8 cellular contexts compared by ENCODE assay signal in genomic region chr11:111422494-111423249, GRCh38. TPM values are rescaled to one million over a fixed set of nuclear protein-coding genes. Genes with fewer than 3 reads are reported as not detected.
DNase-seq lines count a peak whose midpoint lies in the region; ATAC-seq and TF ChIP-seq lines count a peak whose summit lies in the region.

No MANE protein-coding gene starts in this region.

- no peak overlapping the region for H3K18ac ChIP-seq in IMR-90 (ENCODE audit: low read depth, low read length)

- H2BK5ac ChIP-seq in IMR-90 (ENCODE audit: low read depth, low read length, poor library complexity, severe bottlenecking) = no peak overlapping the region

- H2BK15ac ChIP-seq in IMR-90 (ENCODE audit: low read depth, low read length) = no peak overlapping the region

- CTCF ChIA-PET in IMR-90 (lab: Yijun Ruan, JAX) = interaction anchor here (0.6 to 2.7 kb wide), 5 partner anchors 9 to 168 kb away, joined by 3 to 21 read pairs (median 3); no protein-coding TSS in a partner anchor

- H3K4ac ChIP-seq in IMR-90 (ENCODE audit: low read depth, low read length) = no peak overlapping the region

- no TSS peak for BruUV-seq in IMR-90 (replicated peaks; lab: Mats Ljungman, UMichigan)

- ATAC-seq in GM21619 (IDR thresholded peaks at IDR 0.05; ENCODE audit: unreplicated experiment) (peak; percentile 71), IMR-90 (ENCODE audit: low read depth) (peak; percentile 95)

- no peak overlapping the region for H3K27ac ChIP-seq in IMR-90 (ENCODE audit: insufficient read depth, low read length)

- H2AFZ ChIP-seq in IMR-90 (replicated peaks; ENCODE audit: low read length, poor library complexity) = peak overlapping the region; percentile 24

- H3K23ac ChIP-seq in IMR-90 (ENCODE audit: low read depth, low read length) = no peak overlapping the region

- H4K8ac ChIP-seq in IMR-90 (ENCODE audit: low read depth in 2 of 2, low read length in 2 of 2) = no peak overlapping the region

- no peak overlapping the region for H3K4me2 ChIP-seq in IMR-90 (ENCODE audit: low read depth, low read length)

- no peak overlapping the region for H4K5ac ChIP-seq in IMR-90 (ENCODE audit: low read depth, low read length)

- no peak overlapping the region for H3K9ac ChIP-seq in IMR-90 (ENCODE audit: low read depth, low read length)
- no peak overlapping the region for H3K9ac ChIP-seq in adipocyte (ENCODE audit: low read length)

- TF ChIP-seq POLR2A in IMR-90 (IDR thresholded peaks at IDR 0.05; ENCODE audit: low read depth, low read length) (no peak), Raji (IDR thresholded peaks at IDR 0.05; ENCODE audit: insufficient read depth, low read depth, low read length) (0 out of 2 replicates have a peak, but pooled peaks have one; percentile 25)

- no peak overlapping the region for H2BK120ac ChIP-seq in IMR-90 (ENCODE audit: low read depth, low read length)

- H3K27me3 ChIP-seq in IMR-90 (ENCODE audit: control insufficient read depth, insufficient read depth, low read length) (peaks cover 16% of the 10 kb centered on the region), adipocyte (replicated peaks; ENCODE audit: control insufficient read depth, insufficient read depth, low read length) (peaks cover 35% of the 10 kb centered on the region)

- H3K4me1 ChIP-seq in IMR-90 (ENCODE audit: control insufficient read depth, insufficient read depth, low read length) (peaks cover 2% of the 10 kb centered on the region; the same call in 1 of the 2 replicates), adipocyte (ENCODE audit: control insufficient read depth, insufficient read depth, low read length) (peaks cover 3% of the 10 kb centered on the region)

- TF ChIP-seq CTCF in IMR-90 (conservative IDR thresholded peaks at IDR 0.05; ENCODE audit: low read depth, low read length) = peak; percentile 82

- dilution Hi-C loops in IMR-90 (cut with HindIII; ENCODE audit: low sequenced_read_pairs, unreplicated experiment) = no loop called here

- WGBS in IMR-90 (ENCODE audit: extremely low coverage in 2 of 2, insufficient read length in 1 of 2), 2 experiments = 40% methylated on average over 3 of the region's 12 CpGs; no CpG with 5 or more reads in 1 of the 2 experiments

- DNase-seq in ELR (ENCODE audit: low read depth) = peak; percentile 47
- peak; percentile 26 for DNase-seq in IMR-90
- peak; percentile 77 for DNase-seq in adipocyte (ENCODE audit: low read depth)
- DNase-seq in iPS-NIHi11 (ENCODE audit: low spot score) = peak; percentile 76
- DNase-seq in stimulated activated CD4-positive, alpha-beta T cell treated with anti-CD3 and anti-CD28 coated beads, Interleukin-4, amount 100 ng/mL, for 24 hours = peak; percentile 70
- no peak for DNase-seq in posterior vena cava (ENCODE audit: low spot score)

- no peak overlapping the region for H4K91ac ChIP-seq in IMR-90 (ENCODE audit: insufficient read depth, low read depth, low read length)

- no peak overlapping the region for H3K56ac ChIP-seq in IMR-90 (ENCODE audit: extremely low read depth, insufficient read depth, low read length)

- no peaks in the 10 kb centered on the region for H3K36me3 ChIP-seq in IMR-90 (ENCODE audit: control insufficient read depth, insufficient read depth, low read length)
- no peaks in the 10 kb centered on the region for H3K36me3 ChIP-seq in adipocyte (ENCODE audit: control insufficient read depth, insufficient read depth, low read length, severe bottlenecking)

- intact Hi-C loops in IMR-90 (cut with micrococcal nuclease) (loop anchor here (1.0 kb wide), 1 partner anchor 139 kb away; no protein-coding TSS in a partner anchor), posterior vena cava (cut with DNase I) (loop anchor here (5.0 kb wide), 2 partner anchors 125 to 140 kb away; partner anchors contain the start of gene POU2AF3 (in 2 of the 2))

- no peaks in the 10 kb centered on the region for H3K79me1 ChIP-seq in IMR-90 (ENCODE audit: low read depth in 1 of 2, low read length in 2 of 2)

- no peaks in the 10 kb centered on the region; the same call in 1 of the 2 replicates for H4K20me1 ChIP-seq in IMR-90 (ENCODE audit: insufficient read depth, low read length)

- H3K4me3 ChIP-seq in IMR-90 (ENCODE audit: insufficient read depth, low read depth, low read length) (no peak overlapping the region), adipocyte (ENCODE audit: low read length) (no peak overlapping the region)

- no peak overlapping the region for H2BK20ac ChIP-seq in IMR-90 (ENCODE audit: low read depth, low read length)

- H3K14ac ChIP-seq in IMR-90 (replicated peaks; ENCODE audit: low read depth, low read length) = no peak overlapping the region

- 0 out of 2 replicates have a peak, but pooled peaks cover 4% of the 10 kb centered on the region for H3K9me1 ChIP-seq in IMR-90 (ENCODE audit: insufficient read depth, low read length)

- POLR2A ChIA-PET in IMR-90 (lab: Charles Lee; ENCODE audit: unreplicated experiment) = no interaction called here

- peak; percentile 82 for TF ChIP-seq RAD21 in IMR-90 (IDR thresholded peaks at IDR 0.05; ENCODE audit: low read length)

- H2AK5ac ChIP-seq in IMR-90 (ENCODE audit: low read depth, low read length) = no peak overlapping the region

- in situ Hi-C loops in IMR-90 (cut with MboI; ENCODE audit: low sequenced_read_pairs) = no loop called here

- peak overlapping the region; percentile 22 for H2AK9ac ChIP-seq in IMR-90 (replicated peaks; ENCODE audit: low read depth, low read length, poor library complexity)

- H3K9me3 ChIP-seq in IMR-90 (ENCODE audit: control insufficient read depth, insufficient read depth, low read length) = no peaks in the 10 kb centered on the region
- H3K9me3 ChIP-seq in adipocyte (ENCODE audit: control insufficient read depth, low read length) = no peaks in the 10 kb centered on the region

TF ChIP-seq in IMR-90, 13 proteins besides CTCF, POLR2A, EP300 and RAD21:
- TF ChIP-seq MXI1 (IDR thresholded peaks at IDR 0.05; ENCODE audit: borderline replicate concordance, low read depth, low read length) (no peak), RCOR1 (IDR thresholded peaks at IDR 0.05; ENCODE audit: insufficient replicate concordance, low read length) (no peak), ELK1 (IDR thresholded peaks at IDR 0.05; ENCODE audit: borderline replicate concordance, low read depth, low read length) (no peak), RFX5 (IDR thresholded peaks at IDR 0.05; ENCODE audit: low read depth, low read length) (no peak), FOS (IDR thresholded peaks at IDR 0.05; ENCODE audit: low read depth, low read length) (no peak), BHLHE40 (IDR thresholded peaks at IDR 0.05; ENCODE audit: low read depth, low read length) (no peak), CEBPB (IDR thresholded peaks at IDR 0.05; ENCODE audit: low read depth, low read length) (no peak), NFE2L2 (IDR thresholded peaks at IDR 0.05; ENCODE audit: low read depth, low read length) (no peak; the same call in 1 of the 2 replicates), USF2 (IDR thresholded peaks at IDR 0.05; ENCODE audit: low read depth, low read length) (no peak), CHD1 (IDR thresholded peaks at IDR 0.05; ENCODE audit: low read depth, low read length) (no peak), MAFK (IDR thresholded peaks at IDR 0.05; ENCODE audit: low read depth, low read length) (peak; percentile 78), MAZ (IDR thresholded peaks at IDR 0.05; ENCODE audit: borderline replicate concordance, low read depth, low read length) (peak; percentile 50; the same call in 1 of the 2 replicates), SMC3 (IDR thresholded peaks at IDR 0.05; ENCODE audit: low read depth, low read length) (peak; percentile 83)

RNA-seq across cellular contexts. Expression of gene POU2AF1, which starts 43.6 kb away (rescaled TPM):
- total RNA-seq in IMR-90 (2012; rRNA removed) = not detected in 2 replicates
- not detected in 2 replicates for polyA plus RNA-seq in IMR-90 (2012; rRNA removed)
- not detected in 2 replicates for polyA plus RNA-seq in IMR-90 (2012; cell fraction: cytosol; rRNA removed)
- 0.02 TPM in 1 of 2 replicates, not detected in the other for polyA plus RNA-seq in IMR-90 (2012; cell fraction: nucleus; rRNA removed; ENCODE audit: low replicate concordance)
- under 1 TPM; 0.23 to 0.38 TPM for total RNA-seq in posterior vena cava
